In the genomic region with DNA sequence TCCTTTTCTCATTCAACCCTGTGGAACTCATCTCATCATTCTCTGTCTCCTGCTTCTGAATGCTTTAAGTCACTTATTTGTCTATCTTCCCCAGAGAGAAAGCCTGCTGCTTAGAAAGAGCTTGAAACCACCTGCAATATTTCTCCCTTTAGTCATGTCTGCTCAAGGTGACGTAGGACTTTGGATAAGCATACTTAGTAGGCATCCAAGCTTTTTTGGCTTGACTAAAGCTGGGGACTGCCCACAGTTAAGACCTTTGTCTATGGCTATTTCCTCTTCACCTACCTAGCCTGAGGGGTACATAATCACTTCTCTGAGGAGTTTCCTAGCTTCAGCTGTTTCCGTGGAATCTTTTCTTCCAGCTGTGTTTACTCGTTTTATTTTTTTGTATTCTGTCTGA, we compare ENCODE assay signal across 22 cellular contexts.
A peak's percentile ranks its signal among the peaks of the same experiment; 100 is the strongest.
DNase-seq lines count a peak whose midpoint lies in the region; ATAC-seq, FAIRE-seq and TF ChIP-seq lines count a peak whose summit lies in the region.
"Had no signal": no experiment of that assay in that cellular context is flagged by ENCODE, and none has a peak within 500 bp of the region (broad histone marks: within the 10 kb centered on the region; RNA-seq: fewer than 3 reads in every experiment).

No MANE protein-coding gene starts in this region.

- H3K36me3 Mint-ChIP-seq in neural progenitor cell = no peaks in the 10 kb centered on the region
- H3K36me3 Mint-ChIP-seq: CD8-positive, alpha-beta T cell had no signal

- H3K9me3 Mint-ChIP-seq in neural progenitor cell = no peaks in the 10 kb centered on the region

- H3K4me1 ChIP-seq in neural progenitor cell = peaks cover 11% of the 10 kb centered on the region
- H3K4me1 ChIP-seq: BLaER1 treated with 17β-estradiol and CSF1 and Interleukin-3, amounts not matched to agents 10 nM and 100 nM had no signal

- CTCF ChIA-PET in RWPE1 (lab: Yijun Ruan, JAX) = no interaction called here

- H3K27ac ChIP-seq in RWPE1 (no peak overlapping the region), epithelial cell of prostate (peak overlapping the region; percentile 82), neural progenitor cell (no peak overlapping the region)
- H3K27ac ChIP-seq: BLaER1 treated with 17β-estradiol and CSF1 and Interleukin-3, amounts not matched to agents 10 nM and 100 nM; HL-60; SK-N-MC had no signal

- peak overlapping the region; percentile 11 for H3K4me2 ChIP-seq in neural progenitor cell
- H3K4me2 ChIP-seq: BLaER1 treated with 17β-estradiol and CSF1 and Interleukin-3, amounts not matched to agents 10 nM and 100 nM had no signal

- H2AFZ ChIP-seq in neural progenitor cell (replicated peaks) = no peak overlapping the region

- no peaks in the 10 kb centered on the region for H3K9me3 ChIP-seq in neural progenitor cell (ENCODE audit: low read depth)
- no peaks in the 10 kb centered on the region; the same call in none of the 2 replicates for H3K9me3 ChIP-seq in MG63

- H3K27ac Mint-ChIP-seq in neural progenitor cell = no peak overlapping the region
- H3K27ac Mint-ChIP-seq: CD8-positive, alpha-beta T cell; H9 had no signal

- H3F3A ChIP-seq in neural progenitor cell (ENCODE audit: low read depth) = no peaks in the 10 kb centered on the region

- H3K36me3 ChIP-seq in neural progenitor cell (no peaks in the 10 kb centered on the region), MG63 (no peaks in the 10 kb centered on the region)
- H3K36me3 ChIP-seq: BLaER1 treated with 17β-estradiol and CSF1 and Interleukin-3, amounts not matched to agents 10 nM and 100 nM had no signal

- H3K79me2 ChIP-seq in neural progenitor cell (ENCODE audit: low read depth) = no peaks in the 10 kb centered on the region

- H3K9ac ChIP-seq in neural progenitor cell = no peak overlapping the region
- H3K9ac ChIP-seq: BLaER1 treated with 17β-estradiol and CSF1 and Interleukin-3, amounts not matched to agents 10 nM and 100 nM had no signal

- TF ChIP-seq CTCF in RWPE1 (conservative IDR thresholded peaks at IDR 0.05; ENCODE audit: low read depth) (no peak), neural progenitor cell (IDR thresholded peaks at IDR 0.05) (no peak)

- no peak overlapping the region for H3K4me3 Mint-ChIP-seq in neural progenitor cell
- H3K4me3 Mint-ChIP-seq: CD8-positive, alpha-beta T cell; H9 had no signal

- peak; percentile 83 for DNase-seq in M059J (ENCODE audit: low read depth)
- peak; percentile 13 for DNase-seq in RWPE1 (ENCODE audit: low spot score)
- peak; percentile 34 for DNase-seq in epithelial cell of prostate (ENCODE audit: low read depth, low spot score)
- no peak for DNase-seq in neural progenitor cell (ENCODE audit: low spot score)
- DNase-seq in NCI-H2227 treated with DMSO at 0.1 percent for 48 hours (lab: John Stamatoyannopoulos, UW) = no peak
- no peak for DNase-seq in GM19239 (ENCODE audit: insufficient read length, low spot score)
- DNase-seq in MG63 = no peak
- DNase-seq: CD8-positive, alpha-beta T cell; DMS79; H9; IMR-90; MM.1S; NCI-H1092; NCI-H1694; NCI-H2081 treated with DMSO at 0.1 percent for 48 hours; NCI-H524 treated with DMSO at 0.1 percent for 48 hours had no signal

- no peaks in the 10 kb centered on the region for H3K27me3 ChIP-seq in neural progenitor cell
- no peaks in the 10 kb centered on the region for H3K27me3 ChIP-seq in MG63
- H3K27me3 ChIP-seq: BLaER1 treated with 17β-estradiol and CSF1 and Interleukin-3, amounts not matched to agents 10 nM and 100 nM had no signal

- H3K4me3 ChIP-seq in neural progenitor cell (no peak overlapping the region), MG63 (no peak overlapping the region)
- H3K4me3 ChIP-seq: BLaER1 treated with 17β-estradiol and CSF1 and Interleukin-3, amounts not matched to agents 10 nM and 100 nM; SK-N-MC had no signal

- POLR2A ChIA-PET in RWPE1 (lab: Yijun Ruan, JAX; ENCODE audit: low non-redundant PET) = no interaction called here

- no peak for ATAC-seq in GM19452 (IDR thresholded peaks at IDR 0.05; ENCODE audit: unreplicated experiment)
- ATAC-seq: CD8-positive, alpha-beta T cell; Right ventricle myocardium inferior had no signal

- H3K4me1 Mint-ChIP-seq in neural progenitor cell = no peaks in the 10 kb centered on the region
- H3K4me1 Mint-ChIP-seq: H9 had no signal

- no peak for FAIRE-seq in GM19239 (lab: Jason Lieb, UNC)
- FAIRE-seq: HTR-8/SVneo had no signal

- H4K20me1 ChIP-seq in neural progenitor cell (ENCODE audit: low read depth) = no peaks in the 10 kb centered on the region
- H4K20me1 ChIP-seq: BLaER1 treated with 17β-estradiol and CSF1 and Interleukin-3, amounts not matched to agents 10 nM and 100 nM had no signal

- H3K27me3 Mint-ChIP-seq in neural progenitor cell (ENCODE audit: insufficient read depth, low read depth) = no peaks in the 10 kb centered on the region

Comparison
In these comparisons a context has a peak if more than half of its experiments do, and no peak if none do; other contexts are left out.
1. DNase-seq: peak in M059J (single experiment), RWPE1 (single experiment) and epithelial cell of prostate (single experiment); none in neural progenitor cell (single experiment), NCI-H2227 treated with DMSO at 0.1 percent for 48 hours (single experiment), GM19239 (single experiment) and MG63 (single experiment).